Comparison of ENCODE assay signal across 12 cellular contexts in the genomic region with DNA sequence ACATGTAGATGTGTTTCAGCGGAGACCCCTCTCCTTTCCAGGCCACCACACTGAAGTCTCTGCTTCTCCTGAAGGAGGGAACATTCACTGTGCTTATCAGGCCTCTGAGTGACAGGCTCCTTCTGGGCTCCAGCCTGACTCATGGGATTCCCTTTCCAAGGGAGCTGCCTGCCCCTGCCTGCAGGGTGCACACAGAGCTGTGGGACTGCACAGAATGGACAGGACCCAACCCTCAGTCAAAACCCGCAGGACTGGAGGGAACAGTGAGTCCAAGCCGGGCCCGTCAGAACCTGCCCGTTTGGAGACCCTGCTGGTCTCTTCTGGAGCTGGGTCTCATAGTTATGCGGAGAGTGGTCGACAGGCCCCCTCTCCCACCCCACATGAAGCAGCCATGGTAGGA. TPM values are rescaled to one million over a fixed set of nuclear protein-coding genes. Genes with fewer than 3 reads are reported as not detected.
DNase-seq lines count a peak whose midpoint lies in the region; ATAC-seq, FAIRE-seq and TF ChIP-seq lines count a peak whose summit lies in the region.
"Had no signal": no experiment of that assay in that cellular context is flagged by ENCODE, and none has a peak within 500 bp of the region (broad histone marks: within the 10 kb centered on the region; RNA-seq: fewer than 3 reads in every experiment).

No MANE protein-coding gene starts in this region.

- no peaks in the 10 kb centered on the region for H3K79me2 ChIP-seq in endothelial cell of umbilical vein (ENCODE audit: control insufficient read depth, insufficient read depth, low read length)
- H3K79me2 ChIP-seq in osteoblast (ENCODE audit: insufficient read depth, low read length): peaks cover 54% of the 10 kb centered on the region

- H3K4me2 ChIP-seq in endothelial cell of umbilical vein (ENCODE audit: insufficient read depth, low read length) (no peak overlapping the region), osteoblast (ENCODE audit: insufficient read depth, low read length) (no peak overlapping the region)

- dilution Hi-C loops in endothelial cell of umbilical vein (cut with MboI; ENCODE audit: extremely low pct_ligation_motif_present, low sequenced_read_pairs): no loop called here

- no peak overlapping the region for H3K9ac ChIP-seq in endothelial cell of umbilical vein (replicated peaks; ENCODE audit: extremely low read depth, insufficient read depth, low read length)

- H3K9me1 ChIP-seq in endothelial cell of umbilical vein (replicated peaks; ENCODE audit: control insufficient read depth, extremely low read depth, insufficient read depth, low read length): no peaks in the 10 kb centered on the region

- H3K27me3 ChIP-seq in MG63 (no peaks in the 10 kb centered on the region), endothelial cell of umbilical vein (ENCODE audit: control insufficient read depth in 2 of 2, insufficient read depth in 2 of 2, low read length in 2 of 2) (no peaks in the 10 kb centered on the region), osteoblast (ENCODE audit: insufficient read depth, low read length) (no peaks in the 10 kb centered on the region)
- H3K27me3 ChIP-seq: thyroid gland had no signal

- DNase-seq in AG08396 (ENCODE audit: low spot score) (peak; percentile 73), MG63 (peak; percentile 62), endothelial cell of umbilical vein (ENCODE audit: low read depth, low spot score) (no peak), osteoblast (ENCODE audit: insufficient read length, low spot score, missing footprints) (peak; percentile 93), NCI-H1694 (lab: John Stamatoyannopoulos, UW) (no peak), NCI-H1092 treated with DMSO at 0.1 percent for 48 hours (lab: John Stamatoyannopoulos, UW) (no peak), DMS79 (lab: John Stamatoyannopoulos, UW) (no peak)
- DNase-seq: DND-41, erythroblast, NCI-H446 treated with DMSO at 0.1 percent for 48 hours, thyroid gland had no signal

- H3K27ac ChIP-seq in endothelial cell of umbilical vein (ENCODE audit: insufficient read depth, low read depth, low read length) (peak overlapping the region; percentile 4), osteoblast (ENCODE audit: low read depth, low read length) (peak overlapping the region; percentile 56)

- TF ChIP-seq CTCF in endothelial cell of umbilical vein (IDR thresholded peaks at IDR 0.05; ENCODE audit: extremely low read depth in 1 of 2, insufficient read depth in 1 of 2, low read depth in 1 of 2, low read length in 2 of 2) (no peak), osteoblast (IDR thresholded peaks at IDR 0.05; ENCODE audit: extremely low read depth, low read depth, low read length) (peak; percentile 33)

- TF ChIP-seq POLR2A in endothelial cell of umbilical vein (IDR thresholded peaks at IDR 0.05; ENCODE audit: low read depth, low read length): no peak

- H3K36me3 ChIP-seq in MG63 (peaks cover 81% of the 10 kb centered on the region), endothelial cell of umbilical vein (ENCODE audit: control insufficient read depth in 2 of 2, extremely low read depth in 1 of 2, insufficient read depth in 2 of 2, low read length in 2 of 2) (peaks cover 0 to 16% of the 10 kb centered on the region in 2 experiments), osteoblast (ENCODE audit: insufficient read depth, low read length) (peaks cover 52% of the 10 kb centered on the region)

- POLR2A ChIA-PET in endothelial cell of umbilical vein (lab: Charles Lee): no interaction called here

- no peak overlapping the region for H2AFZ ChIP-seq in endothelial cell of umbilical vein (ENCODE audit: low read depth, low read length)
- no peak overlapping the region for H2AFZ ChIP-seq in osteoblast (ENCODE audit: low read length)

- FAIRE-seq in endothelial cell of umbilical vein (lab: Jason Lieb, UNC): peak; percentile 28

- CTCF ChIA-PET in endothelial cell of umbilical vein (lab: Charles Lee): interaction anchor here (0.7 to 2.3 kb wide), 8 partner anchors 9 to 57 kb away, joined by 3 to 8 read pairs (median 4); no protein-coding TSS in a partner anchor

- H4K20me1 ChIP-seq in endothelial cell of umbilical vein (replicated peaks; ENCODE audit: control insufficient read depth, extremely low read depth, insufficient read depth, low read length) (no peaks in the 10 kb centered on the region), osteoblast (ENCODE audit: insufficient read depth, low read length) (peaks cover 56% of the 10 kb centered on the region)

- H3K9me3 ChIP-seq in MG63 (no peaks in the 10 kb centered on the region), endothelial cell of umbilical vein (replicated peaks; ENCODE audit: control insufficient read depth, insufficient read depth, low read length) (no peaks in the 10 kb centered on the region), osteoblast (ENCODE audit: low read depth, low read length) (no peaks in the 10 kb centered on the region)
- H3K9me3 ChIP-seq: thyroid gland had no signal

- H3K4me1 ChIP-seq in endothelial cell of umbilical vein (ENCODE audit: control insufficient read depth, extremely low read depth, insufficient read depth, low read length): peaks cover 29% of the 10 kb centered on the region
- peaks cover 35% of the 10 kb centered on the region for H3K4me1 ChIP-seq in osteoblast (ENCODE audit: insufficient read depth, low read length)

- intact Hi-C loops in endothelial cell of umbilical vein (cut with micrococcal nuclease): no loop called here

- no TSS peak for BruUV-seq in endothelial cell of umbilical vein (replicated peaks; lab: Mats Ljungman, UMichigan)

- ATAC-seq in HG03457 (IDR thresholded peaks at IDR 0.05; ENCODE audit: unreplicated experiment): no peak

- H3K4me3 ChIP-seq in MG63 (no peak overlapping the region), endothelial cell of umbilical vein (replicated peaks in 1 of 3; ENCODE audit: insufficient read depth in 1 of 3, low read depth in 1 of 3, low read length in 3 of 3) (no peak overlapping the region), osteoblast (ENCODE audit: insufficient read depth, low read length) (no peak overlapping the region)
- H3K4me3 ChIP-seq: thyroid gland had no signal

TF ChIP-seq in endothelial cell of umbilical vein, 7 proteins besides CTCF, POLR2A, EP300 and RAD21:
- TF ChIP-seq POLR2AphosphoS5 (IDR thresholded peaks at IDR 0.05; ENCODE audit: insufficient read depth, low read depth, low read length) (no peak), JUN (IDR thresholded peaks at IDR 0.05; ENCODE audit: borderline replicate concordance, insufficient read depth, insufficient read length, low read depth) (no peak), FOS (IDR thresholded peaks at IDR 0.05; ENCODE audit: borderline replicate concordance, insufficient read depth, low read length) (peak; percentile 28), EZH2 (IDR thresholded peaks at IDR 0.05; ENCODE audit: borderline replicate concordance, low read depth, low read length, severe bottlenecking) (no peak)
- TF ChIP-seq, protein P1, sequence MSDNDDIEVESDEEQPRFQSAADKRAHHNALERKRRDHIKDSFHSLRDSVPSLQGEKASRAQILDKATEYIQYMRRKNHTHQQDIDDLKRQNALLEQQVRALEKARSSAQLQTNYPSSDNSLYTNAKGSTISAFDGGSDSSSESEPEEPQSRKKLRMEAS (IDR thresholded peaks at IDR 0.05; ENCODE audit: insufficient read depth, insufficient read length): no peak

RNA-seq across cellular contexts. Expression of gene PLAC9, which starts 32.6 kb away (rescaled TPM):
- 2.8 and 3.8 TPM in 2 replicates for total RNA-seq in MG63 (2014; rRNA removed; shearing (Covaris generic); ENCODE audit: low replicate concordance)
- total RNA-seq in endothelial cell of umbilical vein (1.7 and 2.1 TPM in 2 replicates), osteoblast (17.1 and 19.2 TPM in 2 replicates)
- 2.0 and 3.6 TPM in 2 replicates for polyA plus RNA-seq in endothelial cell of umbilical vein
- 1.7 and 2.8 TPM in 2 replicates for polyA plus RNA-seq in endothelial cell of umbilical vein (2011; cell fraction: cytosol; rRNA removed)
- polyA plus RNA-seq in endothelial cell of umbilical vein (2011; cell fraction: nucleus; rRNA removed): 0.55 and 0.66 TPM in 2 replicates
- polyA plus RNA-seq in endothelial cell of umbilical vein (2012): 13.3 and 22.6 TPM in 2 replicates
- 0.47 TPM in 1 of 2 replicates, not detected in the other for polyA minus RNA-seq in endothelial cell of umbilical vein
- not detected for polyA minus RNA-seq in endothelial cell of umbilical vein (2011; cell fraction: cytosol; rRNA and poly(A)+ RNA removed)
- polyA minus RNA-seq in endothelial cell of umbilical vein (2011; cell fraction: nucleus; rRNA and poly(A)+ RNA removed): 1.3 TPM in 1 of 2 replicates, not detected in the other

RNA-seq across cellular contexts. Expression of gene ANXA11, which starts 40.2 kb away (rescaled TPM):
- total RNA-seq in MG63 (2014; rRNA removed; shearing (Covaris generic); ENCODE audit: low replicate concordance): 106 and 198 TPM in 2 replicates
- total RNA-seq in endothelial cell of umbilical vein: 122 and 143 TPM in 2 replicates
- 59.2 and 68.0 TPM in 2 replicates for polyA plus RNA-seq in endothelial cell of umbilical vein
- 72.5 and 74.8 TPM in 2 replicates for polyA plus RNA-seq in endothelial cell of umbilical vein (2011; cell fraction: cytosol; rRNA removed)
- 58.0 and 87.2 TPM in 2 replicates for polyA plus RNA-seq in endothelial cell of umbilical vein (2011; cell fraction: nucleus; rRNA removed)
- polyA plus RNA-seq in endothelial cell of umbilical vein (2012): 210 and 281 TPM in 2 replicates
- 59.0 and 59.7 TPM in 2 replicates for polyA minus RNA-seq in endothelial cell of umbilical vein
- polyA minus RNA-seq in endothelial cell of umbilical vein (2011; cell fraction: cytosol; rRNA and poly(A)+ RNA removed): 70.7 TPM
- 51.3 and 53.0 TPM in 2 replicates for polyA minus RNA-seq in endothelial cell of umbilical vein (2011; cell fraction: nucleus; rRNA and poly(A)+ RNA removed)
- total RNA-seq in osteoblast: 112 and 113 TPM in 2 replicates

Comparison
In these comparisons a context has a peak if more than half of its experiments do, and no peak if none do; other contexts are left out.
1. DNase-seq: peak in AG08396 (single experiment), MG63 (single experiment) and osteoblast (single experiment); none in endothelial cell of umbilical vein (single experiment), NCI-H1694 (single experiment), NCI-H1092 treated with DMSO at 0.1 percent for 48 hours (single experiment) and DMS79 (single experiment).